ENCODE assay signal across 1 cellular context in the genomic region with DNA sequence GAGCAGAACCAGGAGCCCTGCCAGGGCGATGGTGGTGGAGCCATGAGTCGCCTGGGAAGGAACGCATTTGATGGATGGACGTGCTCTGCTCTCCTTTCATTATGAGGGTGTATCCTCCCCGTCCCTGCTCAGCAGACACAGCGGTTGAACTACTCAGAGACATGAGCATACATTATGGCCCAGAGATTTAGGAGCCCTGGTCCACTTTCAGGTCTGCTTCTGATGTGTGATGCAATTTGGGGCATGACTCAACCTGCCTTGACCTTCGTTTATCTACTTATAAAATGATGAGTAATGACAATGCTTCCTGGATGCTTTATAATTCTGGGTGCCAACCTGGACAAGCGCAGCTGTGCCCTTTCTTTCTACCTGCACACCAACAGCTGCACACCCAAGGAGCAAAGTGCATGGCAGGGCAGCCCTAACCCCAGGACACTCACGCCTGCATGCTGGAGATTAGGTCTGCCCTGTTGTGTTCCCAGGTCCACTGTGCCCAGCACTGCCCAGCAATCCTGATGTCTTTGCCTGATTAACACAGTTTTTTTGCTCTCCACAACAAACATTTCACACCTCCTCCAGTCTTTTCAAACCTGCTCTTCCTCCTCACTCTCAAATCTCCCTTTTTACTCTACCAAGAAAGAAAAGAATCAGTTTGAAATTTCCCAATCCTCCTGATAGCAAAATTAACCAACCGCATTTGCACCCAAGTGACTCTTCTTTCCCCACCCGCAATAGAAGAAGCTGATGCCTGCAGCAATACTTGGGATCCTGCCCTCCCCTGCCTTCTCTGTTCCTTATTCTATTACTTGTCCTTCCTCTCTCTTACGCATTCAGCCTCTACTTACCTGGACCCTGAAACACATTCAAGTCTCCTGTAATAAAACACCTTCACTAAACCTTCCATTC.
TF ChIP-seq lines count a peak whose summit lies in the region.

No MANE protein-coding gene starts in this region.

TF ChIP-seq in K562, 482 proteins besides CTCF, POLR2A, EP300 and RAD21 (continued from another document):
- TF ChIP-seq EZH2 (IDR thresholded peaks at IDR 0.05; ENCODE audit: borderline replicate concordance, low read depth, low read length) (no peak), MAFG (tag; conservative IDR thresholded peaks at IDR 0.05) (peak; percentile 34), JUND (IDR thresholded peaks at IDR 0.05; ENCODE audit: borderline replicate concordance, low read depth, low read length) (peak; percentile 68), JUND (tag; IDR thresholded peaks at IDR 0.05; ENCODE audit: borderline replicate concordance, low read depth, low read length) (no peak), JUN (IDR thresholded peaks at IDR 0.05; ENCODE audit: borderline replicate concordance, low read depth, low read length) (peak; percentile 44; the same call in 1 of the 2 replicates), JUN (CRISPR knock-in tag; IDR thresholded peaks at IDR 0.05; ENCODE audit: borderline replicate concordance) (no peak), ZNF354B (CRISPR knock-in tag; IDR thresholded peaks at IDR 0.05) (no peak), TAF7 (tag; IDR thresholded peaks at IDR 0.05) (no peak), CTBP1 (IDR thresholded peaks at IDR 0.05; ENCODE audit: borderline replicate concordance) (0 out of 2 replicates have a peak, but pooled peaks have one; percentile 24), C11orf30 (IDR thresholded peaks at IDR 0.05; ENCODE audit: low read depth) (peak; percentile 57; the same call in 1 of the 2 replicates), CBFB (CRISPR knock-in tag; IDR thresholded peaks at IDR 0.05) (no peak), PRPF4 (IDR thresholded peaks at IDR 0.05; ENCODE audit: insufficient read depth, low read depth, low read length, poor library complexity, severe bottlenecking) (no peak), U2AF2 (optimal IDR thresholded peaks at IDR 0.05; ENCODE audit: low read depth, low read length) (no peak), MAFK (IDR thresholded peaks at IDR 0.05; ENCODE audit: low read length) (peak; percentile 30; the same call in 1 of the 2 replicates), ZFP36 (IDR thresholded peaks at IDR 0.05; ENCODE audit: low read depth, low read length, partially characterized antibody) (no peak), TEAD1 (CRISPR knock-in tag; IDR thresholded peaks at IDR 0.05) (no peak), CHD2 (IDR thresholded peaks at IDR 0.05; ENCODE audit: low read depth, low read length) (no peak), ZNF316 (IDR thresholded peaks at IDR 0.05) (peak; percentile 58), NCOA4 (IDR thresholded peaks at IDR 0.05; ENCODE audit: partially characterized antibody) (no peak), FOSL1 (tag; conservative IDR thresholded peaks at IDR 0.05) (peak; percentile 89), NONO (IDR thresholded peaks at IDR 0.05; ENCODE audit: low read depth in 2 of 2, low read length in 1 of 2) (no peak), ZNF41 (CRISPR knock-in tag; conservative IDR thresholded peaks at IDR 0.05) (no peak)
- TF ChIP-seq, protein P1, sequence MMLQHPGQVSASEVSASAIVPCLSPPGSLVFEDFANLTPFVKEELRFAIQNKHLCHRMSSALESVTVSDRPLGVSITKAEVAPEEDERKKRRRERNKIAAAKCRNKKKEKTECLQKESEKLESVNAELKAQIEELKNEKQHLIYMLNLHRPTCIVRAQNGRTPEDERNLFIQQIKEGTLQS (IDR thresholded peaks at IDR 0.05), result peak; percentile 83
- TF ChIP-seq, protein P1 (CRISPR knock-in tag; conservative IDR thresholded peaks at IDR 0.05), result no peak
- TF ChIP-seq, protein P2, sequence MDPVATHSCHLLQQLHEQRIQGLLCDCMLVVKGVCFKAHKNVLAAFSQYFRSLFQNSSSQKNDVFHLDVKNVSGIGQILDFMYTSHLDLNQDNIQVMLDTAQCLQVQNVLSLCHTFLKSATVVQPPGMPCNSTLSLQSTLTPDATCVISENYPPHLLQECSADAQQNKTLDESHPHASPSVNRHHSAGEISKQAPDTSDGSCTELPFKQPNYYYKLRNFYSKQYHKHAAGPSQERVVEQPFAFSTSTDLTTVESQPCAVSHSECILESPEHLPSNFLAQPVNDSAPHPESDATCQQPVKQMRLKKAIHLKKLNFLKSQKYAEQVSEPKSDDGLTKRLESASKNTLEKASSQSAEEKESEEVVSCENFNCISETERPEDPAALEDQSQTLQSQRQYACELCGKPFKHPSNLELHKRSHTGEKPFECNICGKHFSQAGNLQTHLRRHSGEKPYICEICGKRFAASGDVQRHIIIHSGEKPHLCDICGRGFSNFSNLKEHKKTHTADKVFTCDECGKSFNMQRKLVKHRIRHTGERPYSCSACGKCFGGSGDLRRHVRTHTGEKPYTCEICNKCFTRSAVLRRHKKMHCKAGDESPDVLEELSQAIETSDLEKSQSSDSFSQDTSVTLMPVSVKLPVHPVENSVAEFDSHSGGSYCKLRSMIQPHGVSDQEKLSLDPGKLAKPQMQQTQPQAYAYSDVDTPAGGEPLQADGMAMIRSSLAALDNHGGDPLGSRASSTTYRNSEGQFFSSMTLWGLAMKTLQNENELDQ (CRISPR knock-in tag; IDR thresholded peaks at IDR 0.05; ENCODE audit: borderline replicate concordance), result no peak
- TF ChIP-seq, protein P3, sequence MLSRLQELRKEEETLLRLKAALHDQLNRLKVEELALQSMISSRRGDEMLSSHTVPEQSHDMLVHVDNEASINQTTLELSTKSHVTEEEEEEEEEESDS (CRISPR knock-in tag; IDR thresholded peaks at IDR 0.05), result no peak
- TF ChIP-seq, protein P4, sequence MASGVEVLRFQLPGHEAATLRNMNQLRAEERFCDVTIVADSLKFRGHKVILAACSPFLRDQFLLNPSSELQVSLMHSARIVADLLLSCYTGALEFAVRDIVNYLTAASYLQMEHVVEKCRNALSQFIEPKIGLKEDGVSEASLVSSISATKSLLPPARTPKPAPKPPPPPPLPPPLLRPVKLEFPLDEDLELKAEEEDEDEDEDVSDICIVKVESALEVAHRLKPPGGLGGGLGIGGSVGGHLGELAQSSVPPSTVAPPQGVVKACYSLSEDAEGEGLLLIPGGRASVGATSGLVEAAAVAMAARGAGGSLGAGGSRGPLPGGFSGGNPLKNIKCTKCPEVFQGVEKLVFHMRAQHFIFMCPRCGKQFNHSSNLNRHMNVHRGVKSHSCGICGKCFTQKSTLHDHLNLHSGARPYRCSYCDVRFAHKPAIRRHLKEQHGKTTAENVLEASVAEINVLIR (CRISPR knock-in tag; IDR thresholded peaks at IDR 0.05), result no peak
TF ChIP-seq in K562: peak in this region for 11.
